29 cellular contexts compared by ENCODE assay signal in genomic region chr13:26487781-26488180, GRCh38.
"Had no signal": no experiment of that assay in that cellular context is flagged by ENCODE, and none has a peak within 500 bp of the region (broad histone marks: within the 10 kb centered on the region; RNA-seq: fewer than 3 reads in every experiment).

No MANE protein-coding gene starts in this region.

- H3K4me1 ChIP-seq: SJCRH30 had no signal

- H3K27ac ChIP-seq: KMS-11, PC-9, RWPE1, SJCRH30, SK-N-MC had no signal

- FAIRE-seq: RCC 7860 had no signal

- H3K36me3 ChIP-seq: SJCRH30 had no signal

- H3K4me3 ChIP-seq: PC-9, SJCRH30, SK-N-MC had no signal

- DNase-seq: Karpas-422, KBM-7, MM.1S, MV-4-11, NCI-H1105, NCI-H1417 treated with DMSO at 0.1 percent for 48 hours, NCI-H1436 treated with DMSO at 0.1 percent for 48 hours, NCI-H1694 treated with DMSO at 0.1 percent for 48 hours, NCI-H187 treated with DMSO at 0.1 percent for 48 hours, NCI-H2029, NCI-H2081, NCI-H2171 treated with DMSO at 0.1 percent for 48 hours, NCI-H2227 treated with DMSO at 0.1 percent for 48 hours, NCI-H345, NCI-H510A treated with DMSO at 0.1 percent for 48 hours, NCI-H524 treated with DMSO at 0.1 percent for 48 hours, NCI-H526 treated with DMSO at 0.1 percent for 48 hours, NCI-H774, PC-9, SHP77, SIG-M5, SJCRH30 had no signal

- H3K27me3 ChIP-seq: SJCRH30 had no signal

- H3K9me3 ChIP-seq: SJCRH30 had no signal

- H3K4me2 ChIP-seq: KMS-11, PC-9 had no signal

- ATAC-seq: Panc1, Right ventricle myocardium inferior, SK-N-SH treated with all-trans-retinoic acid at 6 μM for 48 hours had no signal

- H2AFZ ChIP-seq: PC-9 had no signal

- H3K9ac ChIP-seq: KMS-11 had no signal
